Comparison of ENCODE assay signal across 2 cellular contexts in the genomic region with DNA sequence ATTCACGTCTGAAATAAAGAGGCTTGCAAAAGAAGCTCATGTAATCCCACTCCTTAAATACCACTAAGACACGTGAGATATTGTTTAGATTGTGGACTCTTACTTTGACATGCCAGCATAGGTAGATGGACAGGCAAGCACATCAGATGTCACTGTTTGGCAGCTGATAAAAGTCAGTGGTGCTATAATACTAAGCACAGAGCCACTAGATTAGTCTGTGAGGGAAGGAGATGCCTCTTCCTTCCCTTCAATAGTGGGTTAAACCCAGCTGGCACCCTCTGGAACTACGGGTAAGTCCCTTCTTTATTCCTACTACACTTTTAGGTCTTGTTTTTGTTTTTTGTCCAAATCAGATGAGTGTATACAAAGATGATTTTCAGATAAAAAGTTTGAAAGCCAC.
TF ChIP-seq lines count a peak whose summit lies in the region.

Gene MYOT (plus strand): TSS at position 197 of the 400 bp plus-strand sequence. CDS start 2,792 bp downstream, outside the sequence.

TF ChIP-seq in GM12891, 5 proteins besides CTCF, POLR2A, EP300 and RAD21:
- TF ChIP-seq PAX5 (IDR thresholded peaks at IDR 0.05; ENCODE audit: insufficient read depth, low read length, severe bottlenecking), result no peak
- TF ChIP-seq TAF1 (IDR thresholded peaks at IDR 0.05; ENCODE audit: low read depth, low read length), result no peak
- TF ChIP-seq POU2F2 (IDR thresholded peaks at IDR 0.05; ENCODE audit: low read depth, low read length), result no peak
- TF ChIP-seq SPI1 (IDR thresholded peaks at IDR 0.05; ENCODE audit: low read depth, low read length), result no peak
- no peak for TF ChIP-seq POLR2AphosphoS5 (IDR thresholded peaks at IDR 0.05; ENCODE audit: low read depth, low read length)

TF ChIP-seq in neural cell, 6 proteins besides CTCF, POLR2A, EP300 and RAD21:
- TF ChIP-seq TAF1 (IDR thresholded peaks at IDR 0.05; ENCODE audit: low read depth) (no peak), MXI1 (conservative IDR thresholded peaks at IDR 0.05; ENCODE audit: poor library complexity, severe bottlenecking) (no peak), POLR2AphosphoS5 (IDR thresholded peaks at IDR 0.05) (no peak), EZH2 (IDR thresholded peaks at IDR 0.05; ENCODE audit: borderline replicate concordance, insufficient read depth, low read length, poor library complexity, severe bottlenecking) (no peak), SMC3 (conservative IDR thresholded peaks at IDR 0.05; ENCODE audit: poor library complexity) (no peak)
- TF ChIP-seq, protein P1, sequence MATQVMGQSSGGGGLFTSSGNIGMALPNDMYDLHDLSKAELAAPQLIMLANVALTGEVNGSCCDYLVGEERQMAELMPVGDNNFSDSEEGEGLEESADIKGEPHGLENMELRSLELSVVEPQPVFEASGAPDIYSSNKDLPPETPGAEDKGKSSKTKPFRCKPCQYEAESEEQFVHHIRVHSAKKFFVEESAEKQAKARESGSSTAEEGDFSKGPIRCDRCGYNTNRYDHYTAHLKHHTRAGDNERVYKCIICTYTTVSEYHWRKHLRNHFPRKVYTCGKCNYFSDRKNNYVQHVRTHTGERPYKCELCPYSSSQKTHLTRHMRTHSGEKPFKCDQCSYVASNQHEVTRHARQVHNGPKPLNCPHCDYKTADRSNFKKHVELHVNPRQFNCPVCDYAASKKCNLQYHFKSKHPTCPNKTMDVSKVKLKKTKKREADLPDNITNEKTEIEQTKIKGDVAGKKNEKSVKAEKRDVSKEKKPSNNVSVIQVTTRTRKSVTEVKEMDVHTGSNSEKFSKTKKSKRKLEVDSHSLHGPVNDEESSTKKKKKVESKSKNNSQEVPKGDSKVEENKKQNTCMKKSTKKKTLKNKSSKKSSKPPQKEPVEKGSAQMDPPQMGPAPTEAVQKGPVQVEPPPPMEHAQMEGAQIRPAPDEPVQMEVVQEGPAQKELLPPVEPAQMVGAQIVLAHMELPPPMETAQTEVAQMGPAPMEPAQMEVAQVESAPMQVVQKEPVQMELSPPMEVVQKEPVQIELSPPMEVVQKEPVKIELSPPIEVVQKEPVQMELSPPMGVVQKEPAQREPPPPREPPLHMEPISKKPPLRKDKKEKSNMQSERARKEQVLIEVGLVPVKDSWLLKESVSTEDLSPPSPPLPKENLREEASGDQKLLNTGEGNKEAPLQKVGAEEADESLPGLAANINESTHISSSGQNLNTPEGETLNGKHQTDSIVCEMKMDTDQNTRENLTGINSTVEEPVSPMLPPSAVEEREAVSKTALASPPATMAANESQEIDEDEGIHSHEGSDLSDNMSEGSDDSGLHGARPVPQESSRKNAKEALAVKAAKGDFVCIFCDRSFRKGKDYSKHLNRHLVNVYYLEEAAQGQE (IDR thresholded peaks at IDR 0.05; ENCODE audit: borderline replicate concordance), result no peak
TF ChIP-seq in neural cell: peak in this region for 0.
